In the genomic region with DNA sequence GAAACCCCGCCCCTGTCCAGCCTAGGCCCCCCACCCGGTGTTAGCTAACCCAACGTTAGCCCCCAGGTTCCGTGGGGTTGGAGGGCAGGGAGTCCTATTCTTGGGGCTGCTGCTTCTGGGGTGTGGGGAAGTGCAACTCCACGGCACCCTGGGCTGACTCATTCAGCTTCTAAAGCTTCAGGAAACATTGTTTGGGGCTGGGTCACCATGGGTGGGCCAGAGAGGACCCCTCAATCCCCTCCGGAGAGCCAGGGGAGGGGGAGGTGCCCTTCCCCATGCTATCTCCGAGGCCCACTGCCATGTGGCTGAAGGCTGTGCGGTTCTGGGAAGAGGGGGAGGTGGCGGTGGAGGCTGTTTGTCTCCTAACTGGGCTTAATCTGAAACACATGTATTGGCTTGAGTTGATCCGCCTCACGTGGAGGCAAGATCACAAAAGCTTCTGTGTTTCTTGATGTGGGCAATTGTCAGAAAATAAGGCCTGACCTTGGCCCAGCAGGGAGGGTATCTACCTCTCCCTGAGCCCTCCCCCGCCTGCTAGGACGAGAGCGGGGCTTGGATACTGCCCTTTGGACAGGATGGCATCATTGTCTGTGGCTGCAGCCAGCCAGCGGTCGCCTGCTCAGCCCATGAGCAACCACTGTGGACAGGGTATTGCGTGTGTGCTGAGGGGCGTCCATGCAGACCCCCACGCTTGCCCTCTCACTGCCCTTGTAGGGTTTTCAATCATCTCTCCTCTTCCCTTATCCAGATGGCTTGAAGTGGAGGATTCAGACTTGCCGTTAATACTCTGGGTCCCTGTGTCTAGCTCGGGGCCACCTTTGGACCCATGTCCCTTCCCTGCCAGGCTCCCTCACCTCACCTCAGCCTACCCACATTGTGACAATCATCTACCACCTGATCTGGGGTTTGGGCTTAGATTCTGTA, we compare ENCODE assay signal across 8 cellular contexts. TPM values are rescaled to one million over a fixed set of nuclear protein-coding genes. Genes with fewer than 3 reads are reported as not detected.
DNase-seq lines count a peak whose midpoint lies in the region; ATAC-seq and TF ChIP-seq lines count a peak whose summit lies in the region.

No MANE protein-coding gene starts in this region.

- H3K27ac ChIP-seq in coronary artery, result peak overlapping the region; percentile 43 to 90

- H3K4me1 ChIP-seq in mucosa of descending colon (ENCODE audit: low read depth), result peaks cover 14% of the 10 kb centered on the region

- no peaks in the 10 kb centered on the region for H3K9me3 ChIP-seq in mucosa of descending colon

- intact Hi-C loops in mucosa of descending colon (cut with DNase I, micrococcal nuclease), result no loop called here

- no peaks in the 10 kb centered on the region for H3K36me3 ChIP-seq in mucosa of descending colon (ENCODE audit: low read depth)

- TF ChIP-seq CTCF in coronary artery (IDR thresholded peaks at IDR 0.05), result no peak
- no peak for TF ChIP-seq CTCF in mucosa of descending colon (IDR thresholded peaks at IDR 0.05)

- DNase-seq in EH (ENCODE audit: low read depth) (peak; percentile 76), coronary artery (ENCODE audit: low spot score) (peak; percentile 77), mucosa of descending colon (no peak), hippocampal formation (lab: John Stamatoyannopoulos, UW) (no peak), Ammon's horn (ENCODE audit: low spot score) (no peak)

- H3K4me3 ChIP-seq in coronary artery, result peak overlapping the region; percentile 67
- no peak overlapping the region for H3K4me3 ChIP-seq in mucosa of descending colon

- ATAC-seq in mucosa of descending colon (peak; percentile 44), HG02973 (IDR thresholded peaks at IDR 0.05; ENCODE audit: unreplicated experiment) (no peak), GM21367 (IDR thresholded peaks at IDR 0.05; ENCODE audit: unreplicated experiment) (no peak)

TF ChIP-seq in PFSK-1, 5 proteins besides CTCF, POLR2A, EP300 and RAD21:
- TF ChIP-seq FOXP2 (optimal IDR thresholded peaks at IDR 0.05; ENCODE audit: borderline replicate concordance, extremely low read depth, extremely low read length, insufficient read depth) (no peak), SIN3A (IDR thresholded peaks at IDR 0.05; ENCODE audit: borderline replicate concordance, insufficient read depth, low read length) (peak; percentile 64; the same call in 1 of the 2 replicates), POLR2AphosphoS5 (IDR thresholded peaks at IDR 0.05; ENCODE audit: low read depth, low read length) (no peak)
- TF ChIP-seq, protein P1, sequence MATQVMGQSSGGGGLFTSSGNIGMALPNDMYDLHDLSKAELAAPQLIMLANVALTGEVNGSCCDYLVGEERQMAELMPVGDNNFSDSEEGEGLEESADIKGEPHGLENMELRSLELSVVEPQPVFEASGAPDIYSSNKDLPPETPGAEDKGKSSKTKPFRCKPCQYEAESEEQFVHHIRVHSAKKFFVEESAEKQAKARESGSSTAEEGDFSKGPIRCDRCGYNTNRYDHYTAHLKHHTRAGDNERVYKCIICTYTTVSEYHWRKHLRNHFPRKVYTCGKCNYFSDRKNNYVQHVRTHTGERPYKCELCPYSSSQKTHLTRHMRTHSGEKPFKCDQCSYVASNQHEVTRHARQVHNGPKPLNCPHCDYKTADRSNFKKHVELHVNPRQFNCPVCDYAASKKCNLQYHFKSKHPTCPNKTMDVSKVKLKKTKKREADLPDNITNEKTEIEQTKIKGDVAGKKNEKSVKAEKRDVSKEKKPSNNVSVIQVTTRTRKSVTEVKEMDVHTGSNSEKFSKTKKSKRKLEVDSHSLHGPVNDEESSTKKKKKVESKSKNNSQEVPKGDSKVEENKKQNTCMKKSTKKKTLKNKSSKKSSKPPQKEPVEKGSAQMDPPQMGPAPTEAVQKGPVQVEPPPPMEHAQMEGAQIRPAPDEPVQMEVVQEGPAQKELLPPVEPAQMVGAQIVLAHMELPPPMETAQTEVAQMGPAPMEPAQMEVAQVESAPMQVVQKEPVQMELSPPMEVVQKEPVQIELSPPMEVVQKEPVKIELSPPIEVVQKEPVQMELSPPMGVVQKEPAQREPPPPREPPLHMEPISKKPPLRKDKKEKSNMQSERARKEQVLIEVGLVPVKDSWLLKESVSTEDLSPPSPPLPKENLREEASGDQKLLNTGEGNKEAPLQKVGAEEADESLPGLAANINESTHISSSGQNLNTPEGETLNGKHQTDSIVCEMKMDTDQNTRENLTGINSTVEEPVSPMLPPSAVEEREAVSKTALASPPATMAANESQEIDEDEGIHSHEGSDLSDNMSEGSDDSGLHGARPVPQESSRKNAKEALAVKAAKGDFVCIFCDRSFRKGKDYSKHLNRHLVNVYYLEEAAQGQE (IDR thresholded peaks at IDR 0.05; ENCODE audit: insufficient read depth in 1 of 2, low read depth in 2 of 2, low read length in 2 of 2), result 0 out of 4 replicates have a peak, but pooled peaks of 1 of the 2 experiments have one; percentile 9

RNA-seq across cellular contexts. Expression of a gene that starts 1.3 kb away (rescaled TPM):
- polyA plus RNA-seq in PFSK-1 (2012; ENCODE audit: insufficient read length, low read depth), result 1,439 TPM
- 100 to 1,000 TPM in 1 of 3 donors, 10 to 100 TPM in 2; 16.9 to 111 (median 76.9) TPM for total RNA-seq in mucosa of descending colon

RNA-seq across cellular contexts. Expression of a gene that starts 20.5 kb away (rescaled TPM):
- 1.1 TPM for polyA plus RNA-seq in PFSK-1 (2012; ENCODE audit: insufficient read length, low read depth)
- total RNA-seq in mucosa of descending colon, result 1 to 10 TPM in 2 of 3 donors, under 1 TPM in 1; 0.78 to 8.2 (median 2.9) TPM

RNA-seq across cellular contexts. Expression of a gene that starts 38.7 kb away (rescaled TPM):
- polyA plus RNA-seq in PFSK-1 (2012; ENCODE audit: insufficient read length, low read depth), result 47.8 TPM
- 10 to 100 TPM; 17.3 to 27.3 (median 22.4) TPM for total RNA-seq in mucosa of descending colon

RNA-seq across cellular contexts. Expression of a gene that starts 53.0 kb away (rescaled TPM):
- polyA plus RNA-seq in PFSK-1 (2012; ENCODE audit: insufficient read length, low read depth), result 1.4 TPM
- 10 to 100 TPM; 29.0 to 45.6 (median 37.6) TPM for total RNA-seq in mucosa of descending colon

Comparison
In these comparisons a context has a peak if more than half of its experiments do, and no peak if none do; other contexts are left out.
1. DNase-seq: peak in EH (single experiment) and coronary artery (single experiment); none in mucosa of descending colon (0 of 3), hippocampal formation (0 of 2) and Ammon's horn (single experiment).